1 cellular context compared by ENCODE assay signal in the genomic region with DNA sequence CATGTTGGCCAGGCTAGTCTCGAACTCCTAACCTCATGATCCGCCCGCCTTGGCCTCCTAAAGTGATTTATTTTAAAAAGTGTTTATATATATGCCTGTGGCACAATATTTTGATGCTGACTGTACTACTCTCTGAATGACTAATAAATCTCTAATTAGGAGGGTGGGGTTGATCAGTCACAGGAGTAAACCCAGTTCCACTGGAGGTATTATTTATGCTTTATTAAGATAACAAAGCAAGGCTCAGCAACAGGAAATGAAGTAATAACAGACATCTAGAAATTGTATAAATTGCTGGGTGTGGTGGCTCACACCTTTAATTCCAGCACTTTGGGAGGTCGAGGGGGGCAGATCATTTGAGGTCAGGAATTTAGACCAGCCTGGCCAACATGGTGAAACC.
TF ChIP-seq lines count a peak whose summit lies in the region.

No MANE protein-coding gene starts in this region.

TF ChIP-seq in HCT116, 20 proteins besides CTCF, POLR2A, EP300 and RAD21 (continued from another document):
- TF ChIP-seq, protein P1, sequence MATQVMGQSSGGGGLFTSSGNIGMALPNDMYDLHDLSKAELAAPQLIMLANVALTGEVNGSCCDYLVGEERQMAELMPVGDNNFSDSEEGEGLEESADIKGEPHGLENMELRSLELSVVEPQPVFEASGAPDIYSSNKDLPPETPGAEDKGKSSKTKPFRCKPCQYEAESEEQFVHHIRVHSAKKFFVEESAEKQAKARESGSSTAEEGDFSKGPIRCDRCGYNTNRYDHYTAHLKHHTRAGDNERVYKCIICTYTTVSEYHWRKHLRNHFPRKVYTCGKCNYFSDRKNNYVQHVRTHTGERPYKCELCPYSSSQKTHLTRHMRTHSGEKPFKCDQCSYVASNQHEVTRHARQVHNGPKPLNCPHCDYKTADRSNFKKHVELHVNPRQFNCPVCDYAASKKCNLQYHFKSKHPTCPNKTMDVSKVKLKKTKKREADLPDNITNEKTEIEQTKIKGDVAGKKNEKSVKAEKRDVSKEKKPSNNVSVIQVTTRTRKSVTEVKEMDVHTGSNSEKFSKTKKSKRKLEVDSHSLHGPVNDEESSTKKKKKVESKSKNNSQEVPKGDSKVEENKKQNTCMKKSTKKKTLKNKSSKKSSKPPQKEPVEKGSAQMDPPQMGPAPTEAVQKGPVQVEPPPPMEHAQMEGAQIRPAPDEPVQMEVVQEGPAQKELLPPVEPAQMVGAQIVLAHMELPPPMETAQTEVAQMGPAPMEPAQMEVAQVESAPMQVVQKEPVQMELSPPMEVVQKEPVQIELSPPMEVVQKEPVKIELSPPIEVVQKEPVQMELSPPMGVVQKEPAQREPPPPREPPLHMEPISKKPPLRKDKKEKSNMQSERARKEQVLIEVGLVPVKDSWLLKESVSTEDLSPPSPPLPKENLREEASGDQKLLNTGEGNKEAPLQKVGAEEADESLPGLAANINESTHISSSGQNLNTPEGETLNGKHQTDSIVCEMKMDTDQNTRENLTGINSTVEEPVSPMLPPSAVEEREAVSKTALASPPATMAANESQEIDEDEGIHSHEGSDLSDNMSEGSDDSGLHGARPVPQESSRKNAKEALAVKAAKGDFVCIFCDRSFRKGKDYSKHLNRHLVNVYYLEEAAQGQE (IDR thresholded peaks at IDR 0.05; ENCODE audit: low read depth), result no peak
- TF ChIP-seq SP1 (IDR thresholded peaks at IDR 0.05; ENCODE audit: low read depth) (no peak; the same call in 1 of the 2 replicates), SIN3A (IDR thresholded peaks at IDR 0.05; ENCODE audit: low read depth) (no peak), TCF7L2 (IDR thresholded peaks at IDR 0.05; ENCODE audit: borderline replicate concordance, extremely low read depth, insufficient read depth, insufficient read length) (no peak), JUND (IDR thresholded peaks at IDR 0.05) (peak; percentile 32; the same call in 1 of the 2 replicates), SRF (IDR thresholded peaks at IDR 0.05; ENCODE audit: low read depth) (no peak)
- TF ChIP-seq, protein P2, sequence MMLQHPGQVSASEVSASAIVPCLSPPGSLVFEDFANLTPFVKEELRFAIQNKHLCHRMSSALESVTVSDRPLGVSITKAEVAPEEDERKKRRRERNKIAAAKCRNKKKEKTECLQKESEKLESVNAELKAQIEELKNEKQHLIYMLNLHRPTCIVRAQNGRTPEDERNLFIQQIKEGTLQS (IDR thresholded peaks at IDR 0.05), result no peak
